In genomic region chr7:99325597-99326407, GRCh38 we compare ENCODE assay signal across 1 cellular context.
A peak's percentile ranks its signal among the peaks of the same experiment; 100 is the strongest.
TF ChIP-seq lines count a peak whose summit lies in the region.

TSS of gene ARPC1A (plus strand) at chr7:99325898. CDS start at chr7:99333354, 7,456 bp downstream.

TF ChIP-seq in K562, 482 proteins besides CTCF, POLR2A, EP300 and RAD21 (continued from another document and continues in another):
- TF ChIP-seq, protein P1, sequence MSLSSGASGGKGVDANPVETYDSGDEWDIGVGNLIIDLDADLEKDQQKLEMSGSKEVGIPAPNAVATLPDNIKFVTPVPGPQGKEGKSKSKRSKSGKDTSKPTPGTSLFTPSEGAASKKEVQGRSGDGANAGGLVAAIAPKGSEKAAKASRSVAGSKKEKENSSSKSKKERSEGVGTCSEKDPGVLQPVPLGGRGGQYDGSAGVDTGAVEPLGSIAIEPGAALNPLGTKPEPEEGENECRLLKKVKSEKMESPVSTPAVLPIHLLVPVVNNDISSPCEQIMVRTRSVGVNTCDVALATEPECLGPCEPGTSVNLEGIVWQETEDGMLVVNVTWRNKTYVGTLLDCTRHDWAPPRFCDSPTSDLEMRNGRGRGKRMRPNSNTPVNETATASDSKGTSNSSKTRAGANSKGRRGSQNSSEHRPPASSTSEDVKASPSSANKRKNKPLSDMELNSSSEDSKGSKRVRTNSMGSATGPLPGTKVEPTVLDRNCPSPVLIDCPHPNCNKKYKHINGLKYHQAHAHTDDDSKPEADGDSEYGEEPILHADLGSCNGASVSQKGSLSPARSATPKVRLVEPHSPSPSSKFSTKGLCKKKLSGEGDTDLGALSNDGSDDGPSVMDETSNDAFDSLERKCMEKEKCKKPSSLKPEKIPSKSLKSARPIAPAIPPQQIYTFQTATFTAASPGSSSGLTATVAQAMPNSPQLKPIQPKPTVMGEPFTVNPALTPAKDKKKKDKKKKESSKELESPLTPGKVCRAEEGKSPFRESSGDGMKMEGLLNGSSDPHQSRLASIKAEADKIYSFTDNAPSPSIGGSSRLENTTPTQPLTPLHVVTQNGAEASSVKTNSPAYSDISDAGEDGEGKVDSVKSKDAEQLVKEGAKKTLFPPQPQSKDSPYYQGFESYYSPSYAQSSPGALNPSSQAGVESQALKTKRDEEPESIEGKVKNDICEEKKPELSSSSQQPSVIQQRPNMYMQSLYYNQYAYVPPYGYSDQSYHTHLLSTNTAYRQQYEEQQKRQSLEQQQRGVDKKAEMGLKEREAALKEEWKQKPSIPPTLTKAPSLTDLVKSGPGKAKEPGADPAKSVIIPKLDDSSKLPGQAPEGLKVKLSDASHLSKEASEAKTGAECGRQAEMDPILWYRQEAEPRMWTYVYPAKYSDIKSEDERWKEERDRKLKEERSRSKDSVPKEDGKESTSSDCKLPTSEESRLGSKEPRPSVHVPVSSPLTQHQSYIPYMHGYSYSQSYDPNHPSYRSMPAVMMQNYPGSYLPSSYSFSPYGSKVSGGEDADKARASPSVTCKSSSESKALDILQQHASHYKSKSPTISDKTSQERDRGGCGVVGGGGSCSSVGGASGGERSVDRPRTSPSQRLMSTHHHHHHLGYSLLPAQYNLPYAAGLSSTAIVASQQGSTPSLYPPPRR (CRISPR knock-in tag; IDR thresholded peaks at IDR 0.05; ENCODE audit: borderline replicate concordance): peak; percentile 84; the same call in 1 of the 2 replicates
- TF ChIP-seq RHOXF2B (CRISPR knock-in tag; conservative IDR thresholded peaks at IDR 0.05) (no peak), LCOR (CRISPR knock-in tag; IDR thresholded peaks at IDR 0.05) (peak; percentile 85; the same call in 1 of the 2 replicates), DMBX1 (CRISPR knock-in tag; IDR thresholded peaks at IDR 0.05; ENCODE audit: borderline replicate concordance) (no peak), TAF1 (IDR thresholded peaks at IDR 0.05; ENCODE audit: control insufficient read depth, extremely low read depth, insufficient read depth, low read length, severe bottlenecking) (peak; percentile 95), PCBP1 (IDR thresholded peaks at IDR 0.05; ENCODE audit: low read depth, low read length, poor library complexity, severe bottlenecking) (peak; percentile 61), NR2C2 (CRISPR knock-in tag; IDR thresholded peaks at IDR 0.05) (peak; percentile 44; the same call in 1 of the 2 replicates), NR2C2 (tag; IDR thresholded peaks at IDR 0.05) (peak; percentile 38; the same call in 1 of the 2 replicates), HSF4 (CRISPR knock-in tag; IDR thresholded peaks at IDR 0.05; ENCODE audit: borderline replicate concordance) (no peak), FOXJ3 (CRISPR knock-in tag; IDR thresholded peaks at IDR 0.05) (no peak), ZBED1 (IDR thresholded peaks at IDR 0.05) (no peak; the same call in 1 of the 2 replicates), SREBF1 (IDR thresholded peaks at IDR 0.05; ENCODE audit: borderline replicate concordance, low read depth, low read length) (no peak), RBM15 (IDR thresholded peaks at IDR 0.05; ENCODE audit: insufficient read depth, low read length) (no peak), FOSL1 (tag; conservative IDR thresholded peaks at IDR 0.05) (no peak), ZBTB8A (IDR thresholded peaks at IDR 0.05; ENCODE audit: partially characterized antibody) (no peak), MYC (IDR thresholded peaks at IDR 0.05; ENCODE audit: low read depth, low read length) (peak; percentile 69), MYC (CRISPR knock-in tag; IDR thresholded peaks at IDR 0.05; ENCODE audit: borderline replicate concordance, low read depth) (peak; percentile 65; the same call in 1 of the 2 replicates), ZBTB7A (IDR thresholded peaks at IDR 0.05; ENCODE audit: borderline replicate concordance, control insufficient read depth, low read depth, low read length) (peak; percentile 79), TCFL5 (CRISPR knock-in tag; conservative IDR thresholded peaks at IDR 0.05) (no peak), CBFA2T2 (conservative IDR thresholded peaks at IDR 0.05) (no peak), ZNF780A (CRISPR knock-in tag; IDR thresholded peaks at IDR 0.05) (no peak), NCOA1 (IDR thresholded peaks at IDR 0.05; ENCODE audit: low read depth) (no peak), TEAD4 (IDR thresholded peaks at IDR 0.05; ENCODE audit: low read length) (no peak), TEAD4 (CRISPR knock-in tag; IDR thresholded peaks at IDR 0.05; ENCODE audit: borderline replicate concordance) (no peak), BRD9 (IDR thresholded peaks at IDR 0.05; ENCODE audit: low read depth, partially characterized antibody) (no peak), ZZZ3 (IDR thresholded peaks at IDR 0.05) (no peak), LEF1 (IDR thresholded peaks at IDR 0.05) (no peak), CREBBP (IDR thresholded peaks at IDR 0.05; ENCODE audit: low read depth, low read length) (no peak), MEIS2 (IDR thresholded peaks at IDR 0.05; ENCODE audit: partially characterized antibody) (peak; percentile 98), TBP (optimal IDR thresholded peaks at IDR 0.05; ENCODE audit: low read depth, low read length) (peak; percentile 82), ZNF668 (CRISPR knock-in tag; IDR thresholded peaks at IDR 0.05) (no peak), THAP7 (CRISPR knock-in tag; IDR thresholded peaks at IDR 0.05) (no peak), JUNB (CRISPR knock-in tag; conservative IDR thresholded peaks at IDR 0.05) (0 out of 2 replicates have a peak, but pooled peaks have one; percentile 7), SMARCA5 (IDR thresholded peaks at IDR 0.05) (no peak), ZNF655 (CRISPR knock-in tag; IDR thresholded peaks at IDR 0.05) (no peak)
- TF ChIP-seq, protein P2, sequence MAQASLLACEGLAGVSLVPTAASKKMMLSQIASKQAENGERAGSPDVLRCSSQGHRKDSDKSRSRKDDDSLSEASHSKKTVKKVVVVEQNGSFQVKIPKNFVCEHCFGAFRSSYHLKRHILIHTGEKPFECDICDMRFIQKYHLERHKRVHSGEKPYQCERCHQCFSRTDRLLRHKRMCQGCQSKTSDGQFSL (CRISPR knock-in tag; IDR thresholded peaks at IDR 0.05): no peak
- TF ChIP-seq, protein P2 (tag; IDR thresholded peaks at IDR 0.05): no peak
- TF ChIP-seq, protein P3, sequence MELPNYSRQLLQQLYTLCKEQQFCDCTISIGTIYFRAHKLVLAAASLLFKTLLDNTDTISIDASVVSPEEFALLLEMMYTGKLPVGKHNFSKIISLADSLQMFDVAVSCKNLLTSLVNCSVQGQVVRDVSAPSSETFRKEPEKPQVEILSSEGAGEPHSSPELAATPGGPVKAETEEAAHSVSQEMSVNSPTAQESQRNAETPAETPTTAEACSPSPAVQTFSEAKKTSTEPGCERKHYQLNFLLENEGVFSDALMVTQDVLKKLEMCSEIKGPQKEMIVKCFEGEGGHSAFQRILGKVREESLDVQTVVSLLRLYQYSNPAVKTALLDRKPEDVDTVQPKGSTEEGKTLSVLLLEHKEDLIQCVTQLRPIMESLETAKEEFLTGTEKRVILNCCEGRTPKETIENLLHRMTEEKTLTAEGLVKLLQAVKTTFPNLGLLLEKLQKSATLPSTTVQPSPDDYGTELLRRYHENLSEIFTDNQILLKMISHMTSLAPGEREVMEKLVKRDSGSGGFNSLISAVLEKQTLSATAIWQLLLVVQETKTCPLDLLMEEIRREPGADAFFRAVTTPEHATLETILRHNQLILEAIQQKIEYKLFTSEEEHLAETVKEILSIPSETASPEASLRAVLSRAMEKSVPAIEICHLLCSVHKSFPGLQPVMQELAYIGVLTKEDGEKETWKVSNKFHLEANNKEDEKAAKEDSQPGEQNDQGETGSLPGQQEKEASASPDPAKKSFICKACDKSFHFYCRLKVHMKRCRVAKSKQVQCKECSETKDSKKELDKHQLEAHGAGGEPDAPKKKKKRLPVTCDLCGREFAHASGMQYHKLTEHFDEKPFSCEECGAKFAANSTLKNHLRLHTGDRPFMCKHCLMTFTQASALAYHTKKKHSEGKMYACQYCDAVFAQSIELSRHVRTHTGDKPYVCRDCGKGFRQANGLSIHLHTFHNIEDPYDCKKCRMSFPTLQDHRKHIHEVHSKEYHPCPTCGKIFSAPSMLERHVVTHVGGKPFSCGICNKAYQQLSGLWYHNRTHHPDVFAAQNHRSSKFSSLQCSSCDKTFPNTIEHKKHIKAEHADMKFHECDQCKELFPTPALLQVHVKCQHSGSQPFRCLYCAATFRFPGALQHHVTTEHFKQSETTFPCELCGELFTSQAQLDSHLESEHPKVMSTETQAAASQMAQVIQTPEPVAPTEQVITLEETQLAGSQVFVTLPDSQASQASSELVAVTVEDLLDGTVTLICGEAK (IDR thresholded peaks at IDR 0.05): peak; percentile 77
- TF ChIP-seq, protein P3 (CRISPR knock-in tag; IDR thresholded peaks at IDR 0.05): no peak
- TF ChIP-seq, protein P4, sequence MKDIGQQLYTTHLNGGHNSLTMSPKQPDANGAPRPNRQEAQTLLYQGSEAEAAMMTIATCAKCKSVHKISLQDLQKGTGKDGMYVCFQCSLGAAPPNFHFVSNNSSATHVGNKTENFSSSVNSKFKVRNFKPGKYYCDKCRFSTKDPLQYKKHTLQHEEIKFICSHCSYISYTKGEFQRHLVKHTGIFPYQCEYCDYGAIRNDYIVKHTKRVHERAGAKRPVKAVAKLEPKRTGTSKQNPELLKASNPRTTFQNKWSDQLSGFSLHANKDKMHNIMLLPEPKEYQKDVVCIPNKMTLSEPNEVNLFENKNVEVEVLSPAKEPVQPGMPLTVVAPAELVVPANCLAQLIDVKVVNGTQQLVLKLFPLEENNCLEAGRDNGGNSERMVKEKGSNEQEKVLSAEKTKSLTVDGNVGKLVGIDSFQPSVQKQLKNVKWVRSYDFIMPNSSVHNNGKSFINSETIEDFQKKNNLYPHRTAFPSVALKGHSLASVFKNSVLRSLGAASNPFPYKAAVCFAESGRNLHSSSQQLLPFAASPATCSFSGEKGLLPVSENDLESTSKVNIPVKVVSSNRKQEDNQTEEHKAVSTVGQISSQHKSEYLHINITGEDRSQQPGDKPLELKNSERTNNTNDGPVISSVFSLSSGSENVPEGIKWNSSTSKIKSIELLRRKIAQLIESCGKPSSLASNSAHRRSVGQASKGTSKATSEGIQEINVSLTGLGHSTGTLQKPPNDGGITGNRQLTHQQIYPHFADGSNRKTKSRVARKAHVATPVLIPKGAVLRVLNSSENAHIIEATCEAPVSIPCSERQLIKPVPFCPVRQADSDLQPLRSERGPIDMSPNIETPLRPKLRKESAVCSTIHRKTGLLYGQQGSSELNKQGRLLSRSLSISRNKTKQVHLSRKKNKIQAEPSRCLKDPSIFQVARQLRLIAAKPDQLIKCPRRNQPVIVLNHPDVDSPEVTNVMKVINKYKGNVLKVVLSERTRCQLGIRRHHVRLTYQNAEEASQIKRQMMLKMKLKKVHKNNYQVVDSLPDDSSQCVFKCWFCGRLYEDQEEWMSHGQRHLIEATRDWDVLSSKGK (CRISPR knock-in tag; IDR thresholded peaks at IDR 0.05): no peak
- TF ChIP-seq, protein P5, sequence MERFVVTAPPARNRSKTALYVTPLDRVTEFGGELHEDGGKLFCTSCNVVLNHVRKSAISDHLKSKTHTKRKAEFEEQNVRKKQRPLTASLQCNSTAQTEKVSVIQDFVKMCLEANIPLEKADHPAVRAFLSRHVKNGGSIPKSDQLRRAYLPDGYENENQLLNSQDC (CRISPR knock-in tag; IDR thresholded peaks at IDR 0.05): peak; percentile 2; the same call in 1 of the 2 replicates
- TF ChIP-seq, protein P6, sequence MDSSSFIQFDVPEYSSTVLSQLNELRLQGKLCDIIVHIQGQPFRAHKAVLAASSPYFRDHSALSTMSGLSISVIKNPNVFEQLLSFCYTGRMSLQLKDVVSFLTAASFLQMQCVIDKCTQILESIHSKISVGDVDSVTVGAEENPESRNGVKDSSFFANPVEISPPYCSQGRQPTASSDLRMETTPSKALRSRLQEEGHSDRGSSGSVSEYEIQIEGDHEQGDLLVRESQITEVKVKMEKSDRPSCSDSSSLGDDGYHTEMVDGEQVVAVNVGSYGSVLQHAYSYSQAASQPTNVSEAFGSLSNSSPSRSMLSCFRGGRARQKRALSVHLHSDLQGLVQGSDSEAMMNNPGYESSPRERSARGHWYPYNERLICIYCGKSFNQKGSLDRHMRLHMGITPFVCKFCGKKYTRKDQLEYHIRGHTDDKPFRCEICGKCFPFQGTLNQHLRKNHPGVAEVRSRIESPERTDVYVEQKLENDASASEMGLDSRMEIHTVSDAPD (CRISPR knock-in tag; IDR thresholded peaks at IDR 0.05): no peak
